ENCODE assay signal across 1 cellular context in genomic region chr2:200221055-200221692, GRCh38.
TF ChIP-seq lines count a peak whose summit lies in the region.

No MANE protein-coding gene starts in this region.

TF ChIP-seq in HepG2, 621 proteins besides CTCF, POLR2A, EP300 and RAD21 (continued from another document and continues in another):
- peak; percentile 40; the same call in 1 of the 2 replicates for TF ChIP-seq ZNF142 (CRISPR knock-in tag; IDR thresholded peaks at IDR 0.05)
- TF ChIP-seq ZNF75D (CRISPR knock-in tag; IDR thresholded peaks at IDR 0.05; ENCODE audit: borderline replicate concordance), result no peak
- TF ChIP-seq ZNF646 (CRISPR knock-in tag; IDR thresholded peaks at IDR 0.05), result no peak; the same call in 1 of the 2 replicates
- peak; percentile 52; the same call in 1 of the 2 replicates for TF ChIP-seq BRF2 (CRISPR knock-in tag; IDR thresholded peaks at IDR 0.05)
- TF ChIP-seq, protein P1, sequence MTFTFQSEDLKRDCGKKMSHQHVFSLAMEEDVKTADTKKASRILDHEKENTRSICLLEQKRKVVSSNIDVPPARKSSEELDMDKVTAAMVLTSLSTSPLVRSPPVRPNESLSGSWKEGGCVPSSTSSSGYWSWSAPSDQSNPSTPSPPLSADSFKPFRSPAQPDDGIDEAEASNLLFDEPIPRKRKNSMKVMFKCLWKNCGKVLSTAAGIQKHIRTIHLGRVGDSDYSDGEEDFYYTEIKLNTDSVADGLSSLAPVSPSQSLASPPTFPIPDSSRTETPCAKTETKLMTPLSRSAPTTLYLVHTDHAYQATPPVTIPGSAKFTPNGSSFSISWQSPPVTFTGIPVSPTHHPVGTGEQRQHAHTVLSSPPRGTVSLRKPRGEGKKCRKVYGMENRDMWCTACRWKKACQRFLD (CRISPR knock-in tag; IDR thresholded peaks at IDR 0.05; ENCODE audit: borderline replicate concordance), result no peak
- no peak for TF ChIP-seq CBX2 (IDR thresholded peaks at IDR 0.05; ENCODE audit: low read depth, low read length)
- TF ChIP-seq CBX2 (CRISPR knock-in tag; IDR thresholded peaks at IDR 0.05; ENCODE audit: low read depth), result 0 out of 2 replicates have a peak, but pooled peaks have one; percentile 24
- peak; percentile 81 for TF ChIP-seq ZNF331 (CRISPR knock-in tag; IDR thresholded peaks at IDR 0.05)
- TF ChIP-seq, protein P2, sequence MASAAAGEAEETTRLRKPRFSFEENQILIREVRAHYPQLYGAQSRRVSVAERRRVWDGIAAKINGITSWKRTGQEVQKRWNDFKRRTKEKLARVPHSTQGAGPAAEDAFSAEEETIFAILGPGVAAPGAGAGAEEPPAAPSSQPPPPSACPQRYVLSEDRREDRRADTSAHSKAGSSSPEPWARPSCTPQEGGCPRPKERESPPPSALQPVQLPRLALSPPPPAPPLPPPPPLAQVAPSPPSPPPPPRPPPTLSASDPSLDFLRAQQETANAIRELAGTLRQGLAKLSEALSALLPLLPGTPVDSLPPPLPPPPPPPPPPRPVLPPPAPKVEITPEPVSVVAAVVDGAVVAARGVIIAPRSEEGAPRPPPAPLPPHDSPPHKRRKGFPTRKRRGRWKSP (CRISPR knock-in tag; IDR thresholded peaks at IDR 0.05), result peak; percentile 35; the same call in 1 of the 2 replicates
- peak; percentile 28 for TF ChIP-seq CCAR2 (optimal IDR thresholded peaks at IDR 0.05; ENCODE audit: low read depth, low read length)
- no peak for TF ChIP-seq ZNF883 (CRISPR knock-in tag; IDR thresholded peaks at IDR 0.05; ENCODE audit: not compliant biosample characterization)
- peak; percentile 85; the same call in 1 of the 2 replicates for TF ChIP-seq ZSCAN5A (CRISPR knock-in tag; IDR thresholded peaks at IDR 0.05; ENCODE audit: borderline replicate concordance)
- no peak for TF ChIP-seq PAF1 (CRISPR knock-in tag; IDR thresholded peaks at IDR 0.05)
- TF ChIP-seq MNT (IDR thresholded peaks at IDR 0.05), result peak; percentile 81
- no peak for TF ChIP-seq ZFYVE20 (CRISPR knock-in tag; IDR thresholded peaks at IDR 0.05; ENCODE audit: borderline replicate concordance, low read depth)
- TF ChIP-seq ZNF781 (CRISPR knock-in tag; IDR thresholded peaks at IDR 0.05; ENCODE audit: borderline replicate concordance, not compliant biosample characterization), result peak; percentile 81
- no peak for TF ChIP-seq ZNF274 (CRISPR knock-in tag; IDR thresholded peaks at IDR 0.05)
- no peak for TF ChIP-seq ZNF318 (CRISPR knock-in tag; IDR thresholded peaks at IDR 0.05)
- peak; percentile 94 for TF ChIP-seq DPF2 (CRISPR knock-in tag; IDR thresholded peaks at IDR 0.05; ENCODE audit: borderline replicate concordance, low read depth)
